8 cellular contexts compared by ENCODE assay signal in the genomic region with DNA sequence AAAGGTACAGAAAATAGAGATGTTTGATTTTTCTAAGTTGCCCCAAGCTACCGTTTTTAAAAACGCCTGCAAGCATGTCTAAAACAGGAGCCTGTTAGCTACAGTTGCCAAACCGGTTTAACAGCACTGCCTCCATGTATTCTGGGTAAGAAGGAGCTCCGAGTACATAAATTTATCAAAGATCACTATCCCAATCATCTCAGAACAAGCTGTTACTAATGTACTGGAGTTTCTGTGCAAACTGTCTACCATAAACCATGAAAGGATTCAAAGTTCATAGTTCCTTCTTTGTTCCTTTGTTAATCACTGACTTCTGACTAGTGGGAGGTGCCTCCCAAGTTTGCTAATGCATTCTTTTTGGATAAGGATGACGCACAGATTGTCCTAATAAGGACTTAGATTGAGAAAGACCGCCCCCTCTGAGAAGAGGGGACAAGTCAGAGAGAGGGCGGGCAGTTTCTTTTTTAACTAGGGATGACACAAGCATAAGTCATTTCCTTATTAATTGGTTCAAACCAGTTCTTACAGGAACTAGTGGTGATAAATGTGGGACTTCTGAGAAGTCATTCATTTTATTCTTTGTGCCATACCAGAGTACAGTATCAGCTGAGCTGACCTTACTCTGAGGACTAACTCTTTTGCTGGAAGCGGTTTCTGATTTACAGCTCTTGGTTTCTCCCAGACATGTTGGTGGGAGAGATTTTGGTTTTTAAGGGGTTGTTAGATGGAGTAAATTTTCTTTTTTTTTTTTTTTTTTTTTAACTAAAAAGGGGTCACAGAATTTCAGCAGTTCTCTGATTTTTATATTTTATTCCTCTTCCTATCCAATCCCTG. TPM values are rescaled to one million over a fixed set of nuclear protein-coding genes. Genes with fewer than 3 reads are reported as not detected.
DNase-seq lines count a peak whose midpoint lies in the region; ATAC-seq and TF ChIP-seq lines count a peak whose summit lies in the region.

No MANE protein-coding gene starts in this region.

- no peaks in the 10 kb centered on the region for H4K20me1 ChIP-seq in MM.1S (ENCODE audit: insufficient read depth, low read length)

- H3K9me3 ChIP-seq in ascending aorta (no peaks in the 10 kb centered on the region), right atrium auricular region (no peaks in the 10 kb centered on the region), MM.1S (replicated peaks; ENCODE audit: insufficient read depth, low read length) (no peaks in the 10 kb centered on the region)

- H3K4me3 Mint-ChIP-seq in IgD-negative memory B cell = peak overlapping the region; percentile 88 to 96 (median 93)

- H3K4me2 ChIP-seq in MM.1S (ENCODE audit: low read depth, low read length) = no peak overlapping the region

- no peak overlapping the region for H2AFZ ChIP-seq in MM.1S (ENCODE audit: low read length)

- H3K9me3 Mint-ChIP-seq in IgD-negative memory B cell = no peaks in the 10 kb centered on the region

- peak overlapping the region; percentile 91 to 93 for H3K27ac ChIP-seq in ascending aorta
- H3K27ac ChIP-seq in right atrium auricular region = peak overlapping the region; percentile 92 to 95
- H3K27ac ChIP-seq in rectal smooth muscle tissue (ENCODE audit: low read depth, low read length) = peak overlapping the region; percentile 100
- no peak overlapping the region for H3K27ac ChIP-seq in MM.1S (ENCODE audit: low read length)

- H3K9ac ChIP-seq in rectal smooth muscle tissue (ENCODE audit: low read length) = peak overlapping the region; percentile 99
- no peak overlapping the region for H3K9ac ChIP-seq in MM.1S (ENCODE audit: low read length)

- DNase-seq in GM06990 (ENCODE audit: extremely low read depth, insufficient read length) (peak; percentile 84), SIG-M5 (lab: John Stamatoyannopoulos, UW) (peak; percentile 100), ascending aorta (ENCODE audit: low spot score in 2 of 2) (peak; percentile 63 to 94), right atrium auricular region (ENCODE audit: low spot score) (peak; percentile 82), MM.1S (no peak)

- intact Hi-C loops in ascending aorta (cut with DNase I) = loop anchor here (2.0 to 10.0 kb wide), 2 partner anchors 51 to 463 kb away; no protein-coding TSS in a partner anchor

- no peaks in the 10 kb centered on the region for H3K9me2 ChIP-seq in MM.1S (replicated peaks; ENCODE audit: insufficient read depth, low read length)

- peaks cover 6% of the 10 kb centered on the region for H3F3A ChIP-seq in MM.1S (ENCODE audit: insufficient read depth, low read length)

- H3K27me3 ChIP-seq in GM06990 (replicated peaks; ENCODE audit: control insufficient read depth, insufficient read depth, low read length) (no peaks in the 10 kb centered on the region), ascending aorta (no peaks in the 10 kb centered on the region), right atrium auricular region (no peaks in the 10 kb centered on the region), rectal smooth muscle tissue (ENCODE audit: control insufficient read depth, insufficient read depth, low read length) (no peaks in the 10 kb centered on the region), MM.1S (replicated peaks; ENCODE audit: insufficient read depth, low read length) (no peaks in the 10 kb centered on the region)

- peaks cover 8 to 15% of the 10 kb centered on the region in 2 donors for H3K4me1 ChIP-seq in ascending aorta
- H3K4me1 ChIP-seq in right atrium auricular region = peaks cover 0 to 21% of the 10 kb centered on the region in 2 donors
- H3K4me1 ChIP-seq in rectal smooth muscle tissue (ENCODE audit: control insufficient read depth, insufficient read depth, low read length) = peaks cover 15% of the 10 kb centered on the region
- H3K4me1 ChIP-seq in MM.1S (ENCODE audit: low read length) = peaks cover 23% of the 10 kb centered on the region

- H3K36me3 Mint-ChIP-seq in IgD-negative memory B cell = peaks cover 2% of the 10 kb centered on the region

- H3K27ac Mint-ChIP-seq in IgD-negative memory B cell = peak overlapping the region; percentile 87 to 98 (median 94)

- no peak for TF ChIP-seq CTCF in GM06990 (IDR thresholded peaks at IDR 0.05; ENCODE audit: insufficient read depth, low read length, poor library complexity, severe bottlenecking)
- no peak for TF ChIP-seq CTCF in ascending aorta (IDR thresholded peaks at IDR 0.05)
- TF ChIP-seq CTCF in right atrium auricular region (IDR thresholded peaks at IDR 0.05) = no peak
- no peak for TF ChIP-seq CTCF in MM.1S (IDR thresholded peaks at IDR 0.05; ENCODE audit: low read length)

- H3K4me3 ChIP-seq in GM06990 (replicated peaks; ENCODE audit: low read depth, low read length) (peak overlapping the region; percentile 86), ascending aorta (peak overlapping the region; percentile 55 to 81), right atrium auricular region (peak overlapping the region; percentile 56 to 58), rectal smooth muscle tissue (ENCODE audit: low read length) (peak overlapping the region; percentile 99), MM.1S (ENCODE audit: low read length) (no peak overlapping the region; the same call in 1 of the 2 replicates)

- no peaks in the 10 kb centered on the region for H3K27me3 Mint-ChIP-seq in IgD-negative memory B cell

- ATAC-seq in GM21786 (IDR thresholded peaks at IDR 0.05; ENCODE audit: unreplicated experiment) = peak; percentile 73

- H3K79me2 ChIP-seq in MM.1S (ENCODE audit: low read length) = no peaks in the 10 kb centered on the region

- H3K36me3 ChIP-seq in GM06990 (ENCODE audit: control insufficient read depth, insufficient read depth, low read length) (peaks cover 7% of the 10 kb centered on the region), ascending aorta (peaks cover 10 to 24% of the 10 kb centered on the region in 2 donors), right atrium auricular region (peaks cover 38% of the 10 kb centered on the region), rectal smooth muscle tissue (ENCODE audit: control insufficient read depth, insufficient read depth, low read length) (peaks cover 14% of the 10 kb centered on the region), MM.1S (replicated peaks; ENCODE audit: insufficient read depth, low read length) (no peaks in the 10 kb centered on the region)

- peaks cover 51 to 57% (median 52%) of the 10 kb centered on the region in 3 donors for H3K4me1 Mint-ChIP-seq in IgD-negative memory B cell

RNA-seq across cellular contexts. Expression of a gene that starts 55.2 kb away (rescaled TPM):
- 17.6 TPM for polyA plus RNA-seq in IgD-negative memory B cell
- total RNA-seq in ascending aorta (0.64 TPM), right atrium auricular region (1 to 10 TPM; 6.1 to 8.0 TPM)

RNA-seq across cellular contexts. Expression of a gene that starts 55.3 kb away (rescaled TPM):
- polyA plus RNA-seq in IgD-negative memory B cell = 23.5 TPM
- total RNA-seq in ascending aorta = 9.3 TPM
- 10 to 100 TPM; 14.3 to 21.8 TPM for total RNA-seq in right atrium auricular region
